In genomic region chr12:31804185-31804504, GRCh38 we compare ENCODE assay signal across 9 cellular contexts.
A peak's percentile ranks its signal among the peaks of the same experiment; 100 is the strongest.
DNase-seq lines count a peak whose midpoint lies in the region; ATAC-seq and FAIRE-seq lines count a peak whose summit lies in the region.
"Had no signal": no experiment of that assay in that cellular context is flagged by ENCODE, and none has a peak within 500 bp of the region (broad histone marks: within the 10 kb centered on the region; RNA-seq: fewer than 3 reads in every experiment).

No MANE protein-coding gene starts in this region.

- H3K36me3 Mint-ChIP-seq in activated T-cell treated with anti-CD3 and anti-CD28 coated beads, Interleukin-2, amount 50 U/mL, for 24 hours (ENCODE audit: low read depth): peaks cover 4% of the 10 kb centered on the region
- H3K36me3 Mint-ChIP-seq in T-helper 2 cell treated with Interferon-gamma antibody and Interleukin-4, amounts not matched to agents 5 μg/mL and 100 μg/mL, for 36 hours (ENCODE audit: low read depth): peaks cover 3% of the 10 kb centered on the region
- peaks cover 13% of the 10 kb centered on the region for H3K36me3 Mint-ChIP-seq in stimulated activated memory B cell treated with anti-CD40 and anti-IgM and Interleukin-4, amounts not matched to agents 10 μg/mL and 1 μg/mL and 100 μg/mL, for 72 hours

- H3K4me1 Mint-ChIP-seq in activated T-cell treated with anti-CD3 and anti-CD28 coated beads, Interleukin-2, amount 50 U/mL, for 24 hours (ENCODE audit: low read depth): peaks cover 47% of the 10 kb centered on the region
- peaks cover 28% of the 10 kb centered on the region for H3K4me1 Mint-ChIP-seq in T-helper 2 cell treated with Interferon-gamma antibody and Interleukin-4, amounts not matched to agents 5 μg/mL and 100 μg/mL, for 36 hours (ENCODE audit: low read depth)
- peaks cover 51% of the 10 kb centered on the region for H3K4me1 Mint-ChIP-seq in stimulated activated memory B cell treated with anti-CD40 and anti-IgM and Interleukin-4, amounts not matched to agents 10 μg/mL and 1 μg/mL and 100 μg/mL, for 72 hours

- H3K27me3 Mint-ChIP-seq in activated T-cell treated with anti-CD3 and anti-CD28 coated beads, Interleukin-2, amount 50 U/mL, for 24 hours: no peaks in the 10 kb centered on the region
- peaks cover 2% of the 10 kb centered on the region for H3K27me3 Mint-ChIP-seq in T-helper 2 cell treated with Interferon-gamma antibody and Interleukin-4, amounts not matched to agents 5 μg/mL and 100 μg/mL, for 36 hours (ENCODE audit: low read depth)
- no peaks in the 10 kb centered on the region for H3K27me3 Mint-ChIP-seq in stimulated activated memory B cell treated with anti-CD40 and anti-IgM and Interleukin-4, amounts not matched to agents 10 μg/mL and 1 μg/mL and 100 μg/mL, for 72 hours

- peak overlapping the region; percentile 64 for H3K4me3 Mint-ChIP-seq in activated T-cell treated with anti-CD3 and anti-CD28 coated beads, Interleukin-2, amount 50 U/mL, for 24 hours
- peak overlapping the region; percentile 53 for H3K4me3 Mint-ChIP-seq in T-helper 2 cell treated with Interferon-gamma antibody and Interleukin-4, amounts not matched to agents 5 μg/mL and 100 μg/mL, for 36 hours
- peak overlapping the region; percentile 73 for H3K4me3 Mint-ChIP-seq in stimulated activated memory B cell treated with anti-CD40 and anti-IgM and Interleukin-4, amounts not matched to agents 10 μg/mL and 1 μg/mL and 100 μg/mL, for 72 hours

- no peak for DNase-seq in activated T-cell treated with anti-CD3 and anti-CD28 coated beads, Interleukin-2, amount 50 U/mL, for 24 hours
- DNase-seq in activated T-cell treated with anti-CD3 and anti-CD28 coated beads for 4 hours: no peak
- DNase-seq in T-helper 2 cell treated with Interferon-gamma antibody and Interleukin-4, amounts not matched to agents 5 μg/mL and 100 μg/mL, for 36 hours (ENCODE audit: low spot score): no peak
- no peak for DNase-seq in NCI-H146 (lab: John Stamatoyannopoulos, UW)
- DNase-seq in HTR-8/SVneo (ENCODE audit: insufficient read length, low spot score): no peak
- DNase-seq in HPDE6-E6E7 (ENCODE audit: extremely low spot score): no peak

- no peak for FAIRE-seq in HTR-8/SVneo (lab: Jason Lieb, UNC)
- FAIRE-seq: endometrium had no signal

- peak overlapping the region; percentile 82 for H3K27ac Mint-ChIP-seq in activated T-cell treated with anti-CD3 and anti-CD28 coated beads, Interleukin-2, amount 50 U/mL, for 24 hours
- H3K27ac Mint-ChIP-seq in T-helper 2 cell treated with Interferon-gamma antibody and Interleukin-4, amounts not matched to agents 5 μg/mL and 100 μg/mL, for 36 hours: peak overlapping the region; percentile 61
- H3K27ac Mint-ChIP-seq in stimulated activated memory B cell treated with anti-CD40 and anti-IgM and Interleukin-4, amounts not matched to agents 10 μg/mL and 1 μg/mL and 100 μg/mL, for 72 hours: peak overlapping the region; percentile 78

- ATAC-seq in HG02870 (IDR thresholded peaks at IDR 0.05; ENCODE audit: unreplicated experiment): peak; percentile 64
- ATAC-seq in stimulated activated memory B cell treated with anti-CD40 and anti-IgM and Interleukin-4, amounts not matched to agents 10 μg/mL and 1 μg/mL and 100 μg/mL, for 72 hours: no peak

- H3K9me3 Mint-ChIP-seq in activated T-cell treated with anti-CD3 and anti-CD28 coated beads, Interleukin-2, amount 50 U/mL, for 24 hours: peaks cover 3% of the 10 kb centered on the region
- peaks cover 5% of the 10 kb centered on the region for H3K9me3 Mint-ChIP-seq in T-helper 2 cell treated with Interferon-gamma antibody and Interleukin-4, amounts not matched to agents 5 μg/mL and 100 μg/mL, for 36 hours
- H3K9me3 Mint-ChIP-seq in stimulated activated memory B cell treated with anti-CD40 and anti-IgM and Interleukin-4, amounts not matched to agents 10 μg/mL and 1 μg/mL and 100 μg/mL, for 72 hours: no peaks in the 10 kb centered on the region
